Comparison of ENCODE assay signal across 17 cellular contexts in the genomic region with DNA sequence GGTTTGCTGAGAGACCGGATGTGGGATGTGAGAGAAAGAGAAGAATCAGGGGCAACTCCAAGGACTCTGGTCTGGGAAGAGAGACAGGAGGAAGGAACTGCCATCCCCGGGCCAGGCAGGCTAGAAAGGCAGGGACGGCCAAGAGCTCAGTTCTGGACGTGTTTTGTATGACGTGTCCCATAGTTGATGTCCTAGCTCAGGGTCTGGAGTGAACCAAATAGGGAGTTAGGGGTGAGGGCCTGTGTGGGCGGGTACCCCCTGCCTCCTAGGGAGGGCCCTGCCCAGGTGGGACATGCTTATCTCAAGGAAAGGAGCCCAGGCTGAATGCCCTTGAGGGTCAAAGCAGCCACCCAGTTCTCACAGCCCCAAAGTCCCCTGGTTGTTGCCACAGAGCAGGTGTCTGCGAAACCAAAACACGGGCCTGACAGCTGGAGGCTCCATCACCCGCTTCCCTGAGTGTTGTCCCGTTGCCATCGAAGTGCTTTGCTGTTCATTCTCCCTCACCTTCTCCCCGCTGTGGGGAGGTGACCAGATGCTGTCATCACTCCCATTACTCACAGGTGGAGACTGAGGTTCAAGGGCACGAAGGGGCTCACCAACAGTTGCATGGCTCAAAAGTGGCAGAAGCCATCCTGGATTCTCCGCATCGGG. TPM values are rescaled to one million over a fixed set of nuclear protein-coding genes. Genes with fewer than 3 reads are reported as not detected.
DNase-seq lines count a peak whose midpoint lies in the region; ATAC-seq, FAIRE-seq and TF ChIP-seq lines count a peak whose summit lies in the region.
"Had no signal": no experiment of that assay in that cellular context is flagged by ENCODE, and none has a peak within 500 bp of the region (broad histone marks: within the 10 kb centered on the region; RNA-seq: fewer than 3 reads in every experiment).

No MANE protein-coding gene starts in this region.

- ATAC-seq in HCT116 (no peak), K562 (no peak)

- H3K4me1 ChIP-seq in HCT116 (ENCODE audit: control insufficient read depth in 1 of 2, insufficient read depth in 2 of 2, low read length in 2 of 2) (peaks cover 59 to 77% of the 10 kb centered on the region in 2 experiments), K562 (replicated peaks in 1 of 2; ENCODE audit: control insufficient read depth in 2 of 2, insufficient read depth in 2 of 2, low read length in 2 of 2) (peaks cover 14 to 20% of the 10 kb centered on the region in 2 experiments)

- peaks cover 15% of the 10 kb centered on the region for H3K79me2 ChIP-seq in HCT116 (ENCODE audit: insufficient read depth, low read length)
- no peaks in the 10 kb centered on the region for H3K79me2 ChIP-seq in K562 (ENCODE audit: control insufficient read depth, insufficient read depth, low read length)

- RAD21 ChIA-PET in HCT116 (lab: Charles Lee; ENCODE audit: low non-redundant PET in 1 of 2, low total read pairs in 2 of 2, uncharacterized antibody in 2 of 2, unreplicated experiment in 2 of 2) = interaction anchor here in 1 of 2 experiments (0.6 kb wide), 1 partner anchor 19 kb away, joined by 3 read pairs; no protein-coding TSS in a partner anchor

- CTCF ChIA-PET in HCT116 (lab: Charles Lee) (interaction anchor here (1.1 to 1.2 kb wide), 2 partner anchors 11 to 141 kb away, joined by 3 to 4 read pairs; no protein-coding TSS in a partner anchor), K562 (lab: Yijun Ruan, JAX; ENCODE audit: low intra/inter-chr PET ratio) (no interaction called here)

- TF ChIP-seq POLR2A in HCT116 (IDR thresholded peaks at IDR 0.05; ENCODE audit: borderline replicate concordance, extremely low read depth, insufficient read depth, insufficient read length) = no peak
- TF ChIP-seq POLR2A in K562 (conservative IDR thresholded peaks at IDR 0.05) = no peak
- TF ChIP-seq POLR2A in H54 (IDR thresholded peaks at IDR 0.05; ENCODE audit: low read depth, low read length) = no peak

- POLR2A ChIA-PET in HCT116 (lab: Charles Lee) (interaction anchor here (1.0 to 4.0 kb wide), 2 partner anchors 10 to 20 kb away, joined by 4 to 40 read pairs; no protein-coding TSS in a partner anchor), K562 (lab: Yijun Ruan, JAX) (interaction anchor here (0.6 to 1.1 kb wide), 2 partner anchors 11 to 548 kb away, joined by 3 read pairs; no protein-coding TSS in a partner anchor)

- no peak for FAIRE-seq in K562 (lab: Jason Lieb, UNC)
- FAIRE-seq in H54 (lab: Jason Lieb, UNC) = no peak
- FAIRE-seq: HTR-8/SVneo had no signal

- DNase-seq in HCT116 (ENCODE audit: low read depth, low spot score) (no peak), K562 (ENCODE audit: extremely low read depth in 1 of 4, low spot score in 3 of 4) (no peak), myocyte (ENCODE audit: low read depth) (peak; percentile 33), inferior parietal cortex (ENCODE audit: extremely low spot score) (no peak), H54 (ENCODE audit: insufficient read length, low spot score) (no peak)
- DNase-seq in activated CD4-positive, alpha-beta T cell treated with anti-CD3 and anti-CD28 coated beads for 48 hours = no peak
- DNase-seq: EL, H7, MG63, NCI-H1105, NCI-H187 treated with DMSO at 0.1 percent for 48 hours, NCI-H774, SIG-M5 had no signal

- no peaks in the 10 kb centered on the region for H3K9me3 ChIP-seq in HCT116 (ENCODE audit: control insufficient read depth in 1 of 2, insufficient read depth in 1 of 2, low read depth in 1 of 2, low read length in 2 of 2)
- no peaks in the 10 kb centered on the region for H3K9me3 ChIP-seq in K562 (replicated peaks; ENCODE audit: control insufficient read depth, insufficient read depth, low read depth, low read length)
- H3K9me3 ChIP-seq: MG63, Peyer's patch had no signal

- H3K27ac ChIP-seq in C4-2B (peak overlapping the region; percentile 54; the same call in 1 of the 2 replicates), HCT116 (ENCODE audit: low read depth, low read length) (no peak overlapping the region; the same call in 1 of the 2 replicates), K562 (ENCODE audit: extremely low read depth, low read depth, low read length) (no peak overlapping the region)
- H3K27ac ChIP-seq: KMS-11 had no signal

- in situ Hi-C loops in K562 (cut with MboI) = no loop called here

- H3K36me3 ChIP-seq in HCT116 (ENCODE audit: control insufficient read depth in 1 of 2, insufficient read depth in 2 of 2, low read length in 2 of 2) (no peaks in the 10 kb centered on the region), K562 (ENCODE audit: control insufficient read depth, insufficient read depth, low read length) (no peaks in the 10 kb centered on the region)
- H3K36me3 ChIP-seq: MG63, Peyer's patch had no signal

- H3K4me2 ChIP-seq in HCT116 (ENCODE audit: low read length) = peak overlapping the region; percentile 50
- H3K4me2 ChIP-seq in K562 (ENCODE audit: insufficient read depth, low read length) = no peak overlapping the region
- H3K4me2 ChIP-seq: KMS-11 had no signal

- no peaks in the 10 kb centered on the region for H3K9me2 ChIP-seq in HCT116 (ENCODE audit: insufficient read depth)

- H3K4me3 ChIP-seq in HCT116 (replicated peaks in 1 of 2; ENCODE audit: low read depth in 1 of 2, low read length in 2 of 2) (no peak overlapping the region), K562 (no peak overlapping the region)
- H3K4me3 ChIP-seq: MG63, Peyer's patch had no signal

- no peaks in the 10 kb centered on the region for H3K9me1 ChIP-seq in K562 (ENCODE audit: control insufficient read depth, insufficient read depth, low read length)

- TF ChIP-seq CTCF in C4-2B (conservative IDR thresholded peaks at IDR 0.05) (no peak), HCT116 (IDR thresholded peaks at IDR 0.05 in 2 of 3, conservative IDR thresholded peaks at IDR 0.05 in 1 of 3; ENCODE audit: borderline replicate concordance in 1 of 3, insufficient read depth in 1 of 3, low read depth in 2 of 3, low read length in 2 of 3) (no peak), K562 (IDR thresholded peaks at IDR 0.05 in 2 of 3, conservative IDR thresholded peaks at IDR 0.05 in 1 of 3; ENCODE audit: insufficient read depth in 2 of 3, low read depth in 1 of 3, low read length in 3 of 3) (no peak)

- H3K27me3 ChIP-seq in HCT116 (ENCODE audit: insufficient read depth, low read length) (no peaks in the 10 kb centered on the region), K562 (ENCODE audit: control insufficient read depth in 2 of 2, insufficient read depth in 2 of 2, low read length in 2 of 2) (peaks cover 0 to under 1% of the 10 kb centered on the region in 2 experiments; a peak in 1 of 5 replicates)
- H3K27me3 ChIP-seq: MG63, Peyer's patch had no signal

- H4K20me1 ChIP-seq in HCT116 (ENCODE audit: insufficient read depth) = no peaks in the 10 kb centered on the region
- no peaks in the 10 kb centered on the region for H4K20me1 ChIP-seq in K562 (replicated peaks; ENCODE audit: control insufficient read depth, insufficient read depth, low read length)

- BruUV-seq in HCT116 (replicated peaks; lab: Mats Ljungman, UMichigan) (no TSS peak), K562 (replicated peaks; lab: Mats Ljungman, UMichigan) (no TSS peak)

- no peak for TF ChIP-seq RAD21 in HCT116 (IDR thresholded peaks at IDR 0.05; ENCODE audit: low read depth)
- no peak for TF ChIP-seq RAD21 in K562 (CRISPR knock-in tag; conservative IDR thresholded peaks at IDR 0.05 in 1 of 2, IDR thresholded peaks at IDR 0.05 in 1 of 2)

- H2AFZ ChIP-seq in HCT116 (ENCODE audit: low read depth, low read length, poor library complexity, severe bottlenecking) (no peak overlapping the region), K562 (ENCODE audit: low read depth, low read length) (no peak overlapping the region)

- intact Hi-C loops in HCT116 (cut with micrococcal nuclease) (loop anchor here (2.0 kb wide), 1 partner anchor 19 kb away; no protein-coding TSS in a partner anchor), K562 (cut with micrococcal nuclease) (no loop called here)

- TF ChIP-seq EP300 in K562 (IDR thresholded peaks at IDR 0.05; ENCODE audit: low read length) = no peak

- 61% methylated on average over 15 of the region's 15 CpGs for WGBS in K562 (ENCODE audit: insufficient coverage, low coverage, missing lambda C conversion rate)

- H3K9ac ChIP-seq in HCT116 (ENCODE audit: low read length) (no peak overlapping the region), K562 (ENCODE audit: insufficient read depth in 1 of 2, low read depth in 2 of 2, low read length in 2 of 2) (peak overlapping the region in 1 of 2 experiments; percentile 62; a peak in 1 of 4 replicates)
- H3K9ac ChIP-seq: KMS-11 had no signal

TF ChIP-seq in HCT116, 20 proteins besides CTCF, POLR2A, EP300 and RAD21 (continues in another document):
- TF ChIP-seq, protein P1, sequence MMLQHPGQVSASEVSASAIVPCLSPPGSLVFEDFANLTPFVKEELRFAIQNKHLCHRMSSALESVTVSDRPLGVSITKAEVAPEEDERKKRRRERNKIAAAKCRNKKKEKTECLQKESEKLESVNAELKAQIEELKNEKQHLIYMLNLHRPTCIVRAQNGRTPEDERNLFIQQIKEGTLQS (IDR thresholded peaks at IDR 0.05) = no peak
- TF ChIP-seq ELF1 (IDR thresholded peaks at IDR 0.05; ENCODE audit: borderline replicate concordance, low read depth) = no peak

TF ChIP-seq in K562, 482 proteins besides CTCF, POLR2A, EP300 and RAD21 (continues in another document):
- no peak for TF ChIP-seq NFE2 (IDR thresholded peaks at IDR 0.05; ENCODE audit: low read depth)

RNA-seq across cellular contexts. Expression of gene ABCC3, which starts 7.5 kb away (rescaled TPM):
- total RNA-seq in HCT116 (2021; ENCODE audit: unreplicated experiment) (66.2 TPM), K562 (2014; rRNA removed) (not detected in 2 replicates), K562 (2014; rRNA removed; fragmentation: Illumina TruSeq; extraction: Trizol) (not detected in 2 replicates), K562 (2015; rRNA removed; fragmentation: Illumina TruSeq; extraction: Trizol) (not detected in 2 replicates), K562 (2021) (0.34 and 1.6 TPM in 2 replicates), myocyte (1.6 and 2.0 TPM in 2 replicates)
- 40.1 and 55.8 TPM in 2 replicates for polyA plus RNA-seq in HCT116 (2012)
- 2.3 and 7.3 TPM in 2 replicates for total RNA-seq in K562 (2011; cell fraction: chromatin; rRNA removed; ENCODE audit: low replicate concordance)
- total RNA-seq in K562 (2011; cell fraction: nucleolus; rRNA removed) = 3.3 and 3.7 TPM in 2 replicates
- 2.0 and 2.1 TPM in 2 replicates for total RNA-seq in K562 (2011; cell fraction: nucleoplasm; rRNA removed)
- polyA plus RNA-seq in K562 (2011; rRNA removed) (0.78 and 0.93 TPM in 2 replicates), K562 (2014; fragmentation: Illumina TruSeq; extraction: Trizol) (not detected in 2 replicates), K562 (2014; fragmentation: Nextera tagmentation; extraction: Ambion mirVana) (under 1 TPM in 1 of 2 experiments, not detected in 1; 0.03 TPM), K562 (2014; rRNA removed) (0.07 TPM in 1 of 2 replicates, not detected in the other)
- 0.27 and 0.51 TPM in 2 replicates for polyA plus RNA-seq in K562 (2011; cell fraction: cytosol; rRNA removed)
- 2.6 and 6.0 TPM in 2 replicates for polyA plus RNA-seq in K562 (2011; cell fraction: nucleus; rRNA removed)
- polyA plus RNA-seq in K562 (2012) = 0.31 and 0.44 TPM in 2 replicates
- polyA minus RNA-seq in K562 (2011; rRNA and poly(A)+ RNA removed) = 0.35 and 0.45 TPM in 2 replicates
- 1.4 and 2.1 TPM in 2 replicates for polyA minus RNA-seq in K562 (2011; cell fraction: cytosol; rRNA and poly(A)+ RNA removed)
- 1.4 and 2.3 TPM in 2 replicates for polyA minus RNA-seq in K562 (2011; cell fraction: nucleus; rRNA and poly(A)+ RNA removed)
- 82.1 TPM for polyA plus RNA-seq in myocyte (2012)
